Comparison of ENCODE assay signal across 21 cellular contexts in the genomic region with DNA sequence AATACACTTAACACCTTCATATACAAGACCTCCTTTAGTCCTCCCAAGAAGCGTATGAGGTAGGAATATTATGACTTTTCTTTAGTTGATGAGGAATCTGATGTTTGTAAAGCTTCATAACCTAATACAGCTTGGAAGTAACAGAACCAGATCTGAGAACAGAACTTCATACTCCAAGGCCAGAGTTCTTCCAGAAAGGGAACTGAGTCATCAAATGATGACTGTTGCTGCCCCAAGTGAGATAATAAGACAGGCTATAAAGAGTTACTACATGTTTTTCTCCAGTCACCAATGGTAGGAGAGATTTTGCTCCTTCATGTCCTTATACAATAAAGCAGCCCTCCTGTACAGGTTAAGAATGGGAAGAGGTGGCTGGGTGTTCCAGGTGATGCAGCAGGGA.
DNase-seq lines count a peak whose midpoint lies in the region; TF ChIP-seq lines count a peak whose summit lies in the region.
"Had no signal": no experiment of that assay in that cellular context is flagged by ENCODE, and none has a peak within 500 bp of the region (broad histone marks: within the 10 kb centered on the region; RNA-seq: fewer than 3 reads in every experiment).

No MANE protein-coding gene starts in this region.

- TF ChIP-seq POLR2A in prostate gland (IDR thresholded peaks at IDR 0.05) = no peak

- H3K9me3 Mint-ChIP-seq in activated T-helper 2 cell treated with anti-CD3 and anti-CD28 coated beads, Interferon-gamma antibody, Interleukin-2, Interleukin-4, amounts not matched to agents 10 μg/mL and 5 μg/mL and 100 μg/mL, durations not matched to agents 14 hours and 24 hours and 36 hours = no peaks in the 10 kb centered on the region
- H3K9me3 Mint-ChIP-seq: activated T-helper 17 cell treated with anti-CD3 and anti-CD28 coated beads, Interleukin-2, amount 50 U/mL, for 72 hours had no signal

- no peaks in the 10 kb centered on the region for H3K36me3 Mint-ChIP-seq in activated T-helper 2 cell treated with anti-CD3 and anti-CD28 coated beads, Interferon-gamma antibody, Interleukin-2, Interleukin-4, amounts not matched to agents 10 μg/mL and 5 μg/mL and 100 μg/mL, durations not matched to agents 14 hours and 24 hours and 36 hours (ENCODE audit: low read depth)

- H3K27me3 ChIP-seq in prostate gland (replicated peaks; ENCODE audit: insufficient read depth) = no peaks in the 10 kb centered on the region
- H3K27me3 ChIP-seq: adrenal gland, ovary, SJSA1, uterus had no signal

- intact Hi-C loops in activated T-helper 2 cell treated with anti-CD3 and anti-CD28 coated beads, Interferon-gamma antibody, Interleukin-2, Interleukin-4, amounts not matched to agents 10 μg/mL and 5 μg/mL and 100 μg/mL, durations not matched to agents 14 hours and 24 hours and 36 hours (cut with micrococcal nuclease) = no loop called here
- intact Hi-C loops in prostate gland (cut with DNase I) = no loop called here

- H3K27ac Mint-ChIP-seq in activated T-helper 2 cell treated with anti-CD3 and anti-CD28 coated beads, Interferon-gamma antibody, Interleukin-2, Interleukin-4, amounts not matched to agents 10 μg/mL and 5 μg/mL and 100 μg/mL, durations not matched to agents 14 hours and 24 hours and 36 hours = no peak overlapping the region
- H3K27ac Mint-ChIP-seq: activated T-helper 17 cell treated with anti-CD3 and anti-CD28 coated beads, Interleukin-2, amount 50 U/mL, for 72 hours had no signal

- no peaks in the 10 kb centered on the region for H3K9me3 ChIP-seq in prostate gland
- H3K9me3 ChIP-seq: adrenal gland, ovary, SJSA1, uterus had no signal

- WGBS in prostate gland = 2% methylated on average over 1 of the region's 1 CpG

- H3K27ac ChIP-seq in epithelial cell of prostate = no peak overlapping the region
- H3K27ac ChIP-seq in prostate gland = no peak overlapping the region
- H3K27ac ChIP-seq: adrenal gland, ovary, SJSA1, uterus had no signal

- H3K36me3 ChIP-seq in prostate gland = no peaks in the 10 kb centered on the region
- H3K36me3 ChIP-seq: adrenal gland, ovary, SJSA1, uterus had no signal

- H3K4me3 ChIP-seq in prostate gland = no peak overlapping the region
- H3K4me3 ChIP-seq: adrenal gland, ovary, SJSA1, uterus had no signal

- H3K27me3 Mint-ChIP-seq in activated T-helper 2 cell treated with anti-CD3 and anti-CD28 coated beads, Interferon-gamma antibody, Interleukin-2, Interleukin-4, amounts not matched to agents 10 μg/mL and 5 μg/mL and 100 μg/mL, durations not matched to agents 14 hours and 24 hours and 36 hours (ENCODE audit: low read depth) = peaks cover 1% of the 10 kb centered on the region

- TF ChIP-seq CTCF in prostate gland (IDR thresholded peaks at IDR 0.05) = no peak

- H3K4me1 Mint-ChIP-seq in activated T-helper 2 cell treated with anti-CD3 and anti-CD28 coated beads, Interferon-gamma antibody, Interleukin-2, Interleukin-4, amounts not matched to agents 10 μg/mL and 5 μg/mL and 100 μg/mL, durations not matched to agents 14 hours and 24 hours and 36 hours (ENCODE audit: low read depth) = no peaks in the 10 kb centered on the region
- H3K4me1 Mint-ChIP-seq: activated T-helper 17 cell treated with anti-CD3 and anti-CD28 coated beads, Interleukin-2, amount 50 U/mL, for 72 hours had no signal

- no peak overlapping the region for H3K4me3 Mint-ChIP-seq in activated T-helper 2 cell treated with anti-CD3 and anti-CD28 coated beads, Interferon-gamma antibody, Interleukin-2, Interleukin-4, amounts not matched to agents 10 μg/mL and 5 μg/mL and 100 μg/mL, durations not matched to agents 14 hours and 24 hours and 36 hours (ENCODE audit: low read depth)
- H3K4me3 Mint-ChIP-seq: activated T-helper 17 cell treated with anti-CD3 and anti-CD28 coated beads, Interleukin-2, amount 50 U/mL, for 72 hours had no signal

- H3K4me1 ChIP-seq in prostate gland (replicated peaks) = no peaks in the 10 kb centered on the region
- H3K4me1 ChIP-seq: adrenal gland, uterus had no signal

- DNase-seq in EH (ENCODE audit: low read depth) (peak; percentile 74), OCI-M1 (lab: John Stamatoyannopoulos, UW) (peak; percentile 31), epithelial cell of prostate (ENCODE audit: low read depth, low spot score) (peak; percentile 43), kidney glomerular epithelial cell (lab: John Stamatoyannopoulos, UW) (peak; percentile 5), Ammon's horn (ENCODE audit: low spot score) (no peak), prostate gland (ENCODE audit: low spot score) (no peak)
- no peak for DNase-seq in effector CD8-positive, alpha-beta T cell (lab: John Stamatoyannopoulos, UW)
- no peak for DNase-seq in activated T-helper 2 cell treated with anti-CD3 and anti-CD28 coated beads, Interferon-gamma antibody, Interleukin-2, Interleukin-4, amounts not matched to agents 10 μg/mL and 5 μg/mL and 100 μg/mL, durations not matched to agents 14 hours and 24 hours and 36 hours (ENCODE audit: low spot score)
- DNase-seq: activated CD4-positive, alpha-beta T cell treated with anti-CD3 and anti-CD28 coated beads for 1 hour; adrenal gland; cerebellar nuclear complex; glutamatergic neuron; KG1; NCI-H1105; NCI-H2081 treated with DMSO at 0.1 percent for 48 hours; NCI-H526 treated with DMSO at 0.1 percent for 48 hours; ovary; T1000; uterus had no signal

Comparison
In these comparisons a context has a peak if more than half of its experiments do, and no peak if none do; other contexts are left out.
1. DNase-seq: peak in EH (single experiment), OCI-M1 (single experiment), epithelial cell of prostate (single experiment) and kidney glomerular epithelial cell (single experiment); none in Ammon's horn (single experiment), effector CD8-positive, alpha-beta T cell (single experiment), activated T-helper 2 cell treated with anti-CD3 and anti-CD28 coated beads, Interferon-gamma antibody, Interleukin-2, Interleukin-4, amounts not matched to agents 10 μg/mL and 5 μg/mL and 100 μg/mL, durations not matched to agents 14 hours and 24 hours and 36 hours (single experiment) and prostate gland (single experiment).